Comparison of ENCODE assay signal across 13 cellular contexts in genomic region chr16:57610611-57611010, GRCh38. TPM values are rescaled to one million over a fixed set of nuclear protein-coding genes. Genes with fewer than 3 reads are reported as not detected.
DNase-seq lines count a peak whose midpoint lies in the region; ATAC-seq and TF ChIP-seq lines count a peak whose summit lies in the region.
"Had no signal": no experiment of that assay in that cellular context is flagged by ENCODE, and none has a peak within 500 bp of the region (broad histone marks: within the 10 kb centered on the region; RNA-seq: fewer than 3 reads in every experiment).

No MANE protein-coding gene starts in this region.

- no peak for TF ChIP-seq CTCF in OCI-LY3 (IDR thresholded peaks at IDR 0.05; ENCODE audit: low read depth, low read length)

- H3K36me3 ChIP-seq in OCI-LY3 (replicated peaks; ENCODE audit: low read depth, low read length) = no peaks in the 10 kb centered on the region
- H3K36me3 ChIP-seq: breast epithelium, tibial nerve had no signal

- peaks cover 83% of the 10 kb centered on the region for H3K4me1 Mint-ChIP-seq in activated T-cell treated with anti-CD3 and anti-CD28 coated beads, Interleukin-2, amount 50 U/mL, for 72 hours (ENCODE audit: low read depth)
- H3K4me1 Mint-ChIP-seq in central memory CD8-positive, alpha-beta T cell = peaks cover 47% of the 10 kb centered on the region
- peaks cover 88% of the 10 kb centered on the region for H3K4me1 Mint-ChIP-seq in stimulated activated effector memory CD8-positive, alpha-beta T cell treated with anti-CD3 and anti-CD28 coated beads, Interleukin-12 subunit alpha, Interleukin-12 subunit beta, amount 100 ng/mL, for 72 hours

- H3K9me3 ChIP-seq in OCI-LY3 (ENCODE audit: insufficient read depth, low read length) = no peaks in the 10 kb centered on the region
- H3K9me3 ChIP-seq: breast epithelium, tibial nerve had no signal

- H3K4me3 Mint-ChIP-seq in activated T-cell treated with anti-CD3 and anti-CD28 coated beads, Interleukin-2, amount 50 U/mL, for 72 hours = peak overlapping the region; percentile 78 to 83
- no peak overlapping the region for H3K4me3 Mint-ChIP-seq in central memory CD8-positive, alpha-beta T cell
- peak overlapping the region; percentile 63 for H3K4me3 Mint-ChIP-seq in stimulated activated effector memory CD8-positive, alpha-beta T cell treated with anti-CD3 and anti-CD28 coated beads, Interleukin-12 subunit alpha, Interleukin-12 subunit beta, amount 100 ng/mL, for 72 hours
- H3K4me3 Mint-ChIP-seq: mesothelial cell of epicardium had no signal

- H3K4me3 ChIP-seq in OCI-LY3 (ENCODE audit: low read length) = no peak overlapping the region
- H3K4me3 ChIP-seq: breast epithelium, tibial nerve had no signal

- no peaks in the 10 kb centered on the region for H3K27me3 Mint-ChIP-seq in activated T-cell treated with anti-CD3 and anti-CD28 coated beads, Interleukin-2, amount 50 U/mL, for 72 hours (ENCODE audit: low read depth)
- H3K27me3 Mint-ChIP-seq in central memory CD8-positive, alpha-beta T cell = no peaks in the 10 kb centered on the region

- no peak overlapping the region for H3K27ac ChIP-seq in OCI-LY3 (ENCODE audit: low read length)
- H3K27ac ChIP-seq: breast epithelium had no signal

- H3K9me3 Mint-ChIP-seq in activated T-cell treated with anti-CD3 and anti-CD28 coated beads, Interleukin-2, amount 50 U/mL, for 72 hours = no peaks in the 10 kb centered on the region
- no peaks in the 10 kb centered on the region for H3K9me3 Mint-ChIP-seq in central memory CD8-positive, alpha-beta T cell
- peaks cover 3% of the 10 kb centered on the region for H3K9me3 Mint-ChIP-seq in stimulated activated effector memory CD8-positive, alpha-beta T cell treated with anti-CD3 and anti-CD28 coated beads, Interleukin-12 subunit alpha, Interleukin-12 subunit beta, amount 100 ng/mL, for 72 hours
- H3K9me3 Mint-ChIP-seq: mesothelial cell of epicardium had no signal

- DNase-seq in activated T-cell treated with anti-CD3 and anti-CD28 coated beads, Interleukin-2, amount 50 U/mL, for 72 hours = no peak
- no peak for DNase-seq in activated T-cell treated with anti-CD3 and anti-CD28 coated beads, Interleukin-2, amount 50 U/mL, for 48 hours
- DNase-seq in central memory CD8-positive, alpha-beta T cell (ENCODE audit: low spot score in 2 of 2) = no peak
- DNase-seq in stimulated activated effector memory CD8-positive, alpha-beta T cell treated with anti-CD3 and anti-CD28 coated beads, Interleukin-12 subunit alpha, Interleukin-12 subunit beta, amount 100 ng/mL, for 72 hours (ENCODE audit: low spot score in 2 of 2) = no peak
- no peak for DNase-seq in HPDE6-E6E7 (ENCODE audit: extremely low spot score)
- no peak for DNase-seq in NOMO-1 (lab: John Stamatoyannopoulos, UW; ENCODE audit: unreplicated experiment in 2 of 2)
- DNase-seq: DMS79 treated with DMSO at 0.1 percent for 48 hours had no signal

- peaks cover 60% of the 10 kb centered on the region for H3K27me3 ChIP-seq in OCI-LY3 (ENCODE audit: low read depth, low read length)
- H3K27me3 ChIP-seq: breast epithelium, tibial nerve had no signal

- peak overlapping the region; percentile 95 for H3K27ac Mint-ChIP-seq in activated T-cell treated with anti-CD3 and anti-CD28 coated beads, Interleukin-2, amount 50 U/mL, for 72 hours
- peak overlapping the region; percentile 92 for H3K27ac Mint-ChIP-seq in central memory CD8-positive, alpha-beta T cell (ENCODE audit: low read depth)
- peak overlapping the region; percentile 97 for H3K27ac Mint-ChIP-seq in stimulated activated effector memory CD8-positive, alpha-beta T cell treated with anti-CD3 and anti-CD28 coated beads, Interleukin-12 subunit alpha, Interleukin-12 subunit beta, amount 100 ng/mL, for 72 hours
- H3K27ac Mint-ChIP-seq: mesothelial cell of epicardium had no signal

- H4K20me1 ChIP-seq in OCI-LY3 (ENCODE audit: insufficient read depth, low read length) = peaks cover 14% of the 10 kb centered on the region; the same call in 1 of the 2 replicates

- H3K36me3 Mint-ChIP-seq in activated T-cell treated with anti-CD3 and anti-CD28 coated beads, Interleukin-2, amount 50 U/mL, for 72 hours (ENCODE audit: insufficient read depth in 2 of 2) = peaks cover 2% of the 10 kb centered on the region in 2 donors
- no peaks in the 10 kb centered on the region for H3K36me3 Mint-ChIP-seq in central memory CD8-positive, alpha-beta T cell (ENCODE audit: insufficient read depth)
- peaks cover 52% of the 10 kb centered on the region for H3K36me3 Mint-ChIP-seq in stimulated activated effector memory CD8-positive, alpha-beta T cell treated with anti-CD3 and anti-CD28 coated beads, Interleukin-12 subunit alpha, Interleukin-12 subunit beta, amount 100 ng/mL, for 72 hours
- H3K36me3 Mint-ChIP-seq: mesothelial cell of epicardium had no signal

- H3K4me1 ChIP-seq in OCI-LY3 (ENCODE audit: low read length) = peaks cover 21% of the 10 kb centered on the region
- H3K4me1 ChIP-seq: breast epithelium had no signal

- ATAC-seq in activated T-cell treated with anti-CD3 and anti-CD28 coated beads, Interleukin-2, amount 50 U/mL, for 72 hours (replicated peaks in 1 of 2) = no peak
- ATAC-seq in central memory CD8-positive, alpha-beta T cell (replicated peaks; ENCODE audit: extremely low read depth, poor library complexity, severe bottlenecking) = no peak
- ATAC-seq in stimulated activated effector memory CD8-positive, alpha-beta T cell treated with anti-CD3 and anti-CD28 coated beads, Interleukin-12 subunit alpha, Interleukin-12 subunit beta, amount 100 ng/mL, for 72 hours = no peak
- ATAC-seq in GM18868 (IDR thresholded peaks at IDR 0.05; ENCODE audit: unreplicated experiment) = no peak

- no peak overlapping the region for H3K9ac ChIP-seq in OCI-LY3 (ENCODE audit: low read length)

- no peak overlapping the region for H2AFZ ChIP-seq in OCI-LY3 (ENCODE audit: low read depth, low read length)

- no peaks in the 10 kb centered on the region for H3K79me2 ChIP-seq in OCI-LY3 (ENCODE audit: low read length)

- H3K4me2 ChIP-seq in OCI-LY3 (ENCODE audit: low read length) = peak overlapping the region; percentile 31; the same call in 1 of the 2 replicates

RNA-seq across cellular contexts. Expression of gene ADGRG1, which starts 17.8 kb away (rescaled TPM):
- total RNA-seq in activated T-cell treated with anti-CD3 and anti-CD28 coated beads, Interleukin-2, amount 50 U/mL, for 72 hours = 10 to 100 TPM in 1 of 2 donors, 1 to 10 TPM in 1; 9.0 to 21.3 TPM

RNA-seq across cellular contexts. Expression of gene ADGRG3, which starts 57.5 kb away (rescaled TPM):
- under 1 TPM in 1 of 2 donors, not detected in 1; 0.09 TPM for total RNA-seq in activated T-cell treated with anti-CD3 and anti-CD28 coated beads, Interleukin-2, amount 50 U/mL, for 72 hours
- total RNA-seq: HT1080, mesothelial cell of epicardium had no signal
